ENCODE assay signal across 24 cellular contexts in the genomic region with DNA sequence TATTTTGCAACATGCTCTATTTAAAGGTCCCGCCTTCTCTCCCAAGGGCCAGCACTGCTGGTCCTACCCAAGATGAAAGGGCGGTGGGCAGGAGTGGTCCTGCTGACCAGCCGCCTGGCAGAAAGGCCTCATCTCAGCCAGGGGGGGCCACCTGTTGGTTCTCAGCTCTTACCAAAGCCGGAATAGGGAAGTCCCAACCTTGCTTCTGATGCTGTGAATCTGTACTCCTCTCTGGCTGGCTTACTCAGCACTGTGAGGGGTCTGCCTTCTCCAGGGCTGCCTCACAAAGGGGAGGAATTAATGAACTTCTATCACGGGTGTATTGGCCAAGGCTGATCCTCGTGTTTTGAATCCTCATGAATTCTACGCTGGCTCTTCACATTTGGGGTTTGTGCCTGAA. TPM values are rescaled to one million over a fixed set of nuclear protein-coding genes. Genes with fewer than 3 reads are reported as not detected.
"Had no signal": no experiment of that assay in that cellular context is flagged by ENCODE, and none has a peak within 500 bp of the region (broad histone marks: within the 10 kb centered on the region; RNA-seq: fewer than 3 reads in every experiment).

No MANE protein-coding gene starts in this region.

- H3K9me3 ChIP-seq: MG63, SK-N-SH had no signal

- H3K9me2 ChIP-seq: SK-N-SH had no signal

- ATAC-seq: HepG2 had no signal

- H3K27me3 ChIP-seq: MG63 had no signal

- H3K4me3 ChIP-seq: MG63 had no signal

- DNase-seq: IMR-90, Karpas-422, KG1, MG63, NCI-H1092, NCI-H1105 treated with DMSO at 0.1 percent for 48 hours, NCI-H1417 treated with DMSO at 0.1 percent for 48 hours, NCI-H1694 treated with DMSO at 0.1 percent for 48 hours, NCI-H2029, NCI-H2081 treated with DMSO at 0.1 percent for 48 hours, NCI-H2171, NCI-H226, NCI-H446, NCI-H510A, NCI-H524 treated with DMSO at 0.1 percent for 48 hours, NCI-H69, NCI-H774, SHP77, SK-N-SH, SW 1271 had no signal

- H3K27ac ChIP-seq: RWPE1 had no signal

- H3K4me2 ChIP-seq: SK-N-SH had no signal

- H3K36me3 ChIP-seq: MG63 had no signal

RNA-seq across cellular contexts. Expression of gene FAM240B, which starts 13.6 kb away (rescaled TPM):
- total RNA-seq: HepG2, HT1080, IMR-90, SK-MEL-5 had no signal
- polyA plus RNA-seq: HepG2, IMR-90, SK-N-SH had no signal
